In genomic region chr18:55415258-55415871, GRCh38 we compare ENCODE assay signal across 8 cellular contexts.
DNase-seq lines count a peak whose midpoint lies in the region; ATAC-seq, FAIRE-seq and TF ChIP-seq lines count a peak whose summit lies in the region.

No MANE protein-coding gene starts in this region.

- peak; percentile 94 for FAIRE-seq in GM19239 (lab: Jason Lieb, UNC)

- DNase-seq in GM19239 (ENCODE audit: insufficient read length, low spot score) (peak; percentile 28), NCI-H526 (lab: John Stamatoyannopoulos, UW) (peak; percentile 50 to 84), dorsolateral prefrontal cortex (peak; percentile 85 to 95 (median 90)), memory B cell (ENCODE audit: low spot score in 2 of 2) (peak; percentile 78 to 79)
- DNase-seq in activated CD4-positive, alpha-beta T cell treated with anti-CD3 and anti-CD28 coated beads, Interleukin-2, amount 50 U/mL, for 24 hours (ENCODE audit: low read depth in 1 of 2, low spot score in 1 of 2), result peak; percentile 30 to 57
- peak; percentile 43 to 46 for DNase-seq in stimulated activated CD8-positive, alpha-beta memory T cell treated with anti-CD3 and anti-CD28 coated beads, Interleukin-15, amount 100 ng/mL, for 48 hours (ENCODE audit: low read depth in 2 of 2)

- H3K36me3 ChIP-seq in BLaER1 treated with 17β-estradiol and CSF1 and Interleukin-3, amounts not matched to agents 10 nM and 100 nM, result peaks cover 0 to 37% (median 18%) of the 10 kb centered on the region in 11 experiments; a peak in 14 of 22 replicates

- peak overlapping the region in 9 of 11 experiments; percentile 29 to 99 (median 93); a peak in 17 of 22 replicates for H3K4me2 ChIP-seq in BLaER1 treated with 17β-estradiol and CSF1 and Interleukin-3, amounts not matched to agents 10 nM and 100 nM

- no peak overlapping the region for H3K4me3 Mint-ChIP-seq in memory B cell

- intact Hi-C loops in dorsolateral prefrontal cortex (cut with DNase I), result loop anchor here in 1 of 2 donors (2.0 to 10.0 kb wide), 3 partner anchors 181 to 1159 kb away; no protein-coding TSS in a partner anchor

- no peaks in the 10 kb centered on the region for H3K9me3 Mint-ChIP-seq in memory B cell

- peaks cover 61 to 75% (median 71%) of the 10 kb centered on the region in 10 experiments for H3K4me1 ChIP-seq in BLaER1 treated with 17β-estradiol and CSF1 and Interleukin-3, amounts not matched to agents 10 nM and 100 nM

- H3K4me1 Mint-ChIP-seq in memory B cell, result peaks cover 23% of the 10 kb centered on the region

- H3K27me3 Mint-ChIP-seq in memory B cell, result no peaks in the 10 kb centered on the region

- H3K4me3 ChIP-seq in BLaER1 treated with 17β-estradiol and CSF1 and Interleukin-3, amounts not matched to agents 10 nM and 100 nM, result no peak overlapping the region; a peak in 1 of 20 replicates
- peak overlapping the region in 2 of 59 donors; percentile 4 to 8 for H3K4me3 ChIP-seq in dorsolateral prefrontal cortex

- peak; percentile 84 for ATAC-seq in HG03439 (IDR thresholded peaks at IDR 0.05; ENCODE audit: unreplicated experiment)
- peak; percentile 99 for ATAC-seq in memory B cell (ENCODE audit: low read depth)

- H3K9me3 ChIP-seq in BLaER1 treated with 17β-estradiol and CSF1 and Interleukin-3, amounts not matched to agents 10 nM and 100 nM (replicated peaks in 1 of 11), result no peaks in the 10 kb centered on the region

- peak; percentile 86 to 99 (median 95) for TF ChIP-seq CTCF in dorsolateral prefrontal cortex (IDR thresholded peaks at IDR 0.05 in 54 of 56, conservative IDR thresholded peaks at IDR 0.05 in 2 of 56; ENCODE audit: low read depth in 1 of 56, partially characterized antibody in 56 of 56)

- H3K27me3 ChIP-seq in BLaER1 treated with 17β-estradiol and CSF1 and Interleukin-3, amounts not matched to agents 10 nM and 100 nM, result no peaks in the 10 kb centered on the region
- no peaks in the 10 kb centered on the region for H3K27me3 ChIP-seq in dorsolateral prefrontal cortex

- H3K27ac Mint-ChIP-seq in memory B cell, result no peak overlapping the region

- H3K9ac ChIP-seq in BLaER1 treated with 17β-estradiol and CSF1 and Interleukin-3, amounts not matched to agents 10 nM and 100 nM, result peak overlapping the region in 3 of 11 experiments; percentile 1 to 48 (median 19); a peak in 3 of 22 replicates

- no peaks in the 10 kb centered on the region for H3K36me3 Mint-ChIP-seq in memory B cell

- H4K20me1 ChIP-seq in BLaER1 treated with 17β-estradiol and CSF1 and Interleukin-3, amounts not matched to agents 10 nM and 100 nM, result peaks cover 0 to 80% (median 50%) of the 10 kb centered on the region in 11 experiments; a peak in 13 of 22 replicates

- H3K27ac ChIP-seq in BLaER1 treated with 17β-estradiol and CSF1 and Interleukin-3, amounts not matched to agents 10 nM and 100 nM, result peak overlapping the region in 2 of 11 experiments; percentile 10 to 44; a peak in 4 of 22 replicates
- H3K27ac ChIP-seq in dorsolateral prefrontal cortex, result peak overlapping the region in 53 of 59 donors; percentile 0 to 99 (median 81)

Comparison
In these comparisons a context has a peak if more than half of its experiments do, and no peak if none do; other contexts are left out.
1. DNase-seq: peak in every context shown above with its lines; median percentile 90 in dorsolateral prefrontal cortex; 78 in memory B cell; 67 in NCI-H526; 44 in stimulated activated CD8-positive, alpha-beta memory T cell treated with anti-CD3 and anti-CD28 coated beads, Interleukin-15, amount 100 ng/mL, for 48 hours; 44 in activated CD4-positive, alpha-beta T cell treated with anti-CD3 and anti-CD28 coated beads, Interleukin-2, amount 50 U/mL, for 24 hours; 28 in GM19239.